In the genomic region with DNA sequence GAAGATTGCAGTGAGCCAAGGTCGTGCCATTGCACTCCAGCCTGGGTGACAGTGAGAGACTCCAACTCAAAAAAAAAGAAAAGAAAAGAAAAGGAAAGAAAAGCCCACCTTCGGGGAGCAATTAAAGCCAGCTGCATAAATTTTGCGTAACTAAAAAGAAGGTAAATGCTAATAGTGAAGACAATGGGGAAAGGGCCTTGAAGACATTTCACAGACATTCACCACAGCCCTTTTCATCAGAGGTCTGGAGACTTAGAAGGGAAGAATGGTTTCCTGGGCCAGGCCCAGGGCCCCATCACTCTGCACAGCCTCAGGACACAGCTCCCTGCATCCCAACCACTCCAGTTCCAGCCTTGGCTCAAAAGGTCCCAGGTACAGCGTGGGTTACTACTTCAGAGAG, we compare ENCODE assay signal across 29 cellular contexts.
"Had no signal": no experiment of that assay in that cellular context is flagged by ENCODE, and none has a peak within 500 bp of the region (broad histone marks: within the 10 kb centered on the region; RNA-seq: fewer than 3 reads in every experiment).

No MANE protein-coding gene starts in this region.

- H3K27me3 Mint-ChIP-seq: naive B cell had no signal

- H3K27me3 ChIP-seq: left lung, neural progenitor cell, neutrophil, ovary, stomach, testis, thyroid gland, transverse colon, upper lobe of left lung, vagina had no signal

- H3K36me3 Mint-ChIP-seq: natural killer cell, neural progenitor cell had no signal

- H3K4me1 Mint-ChIP-seq: immature natural killer cell, natural killer cell had no signal

- H2AFZ ChIP-seq: neural progenitor cell had no signal

- ATAC-seq: left colon; left lung; lower lobe of right lung; natural killer cell; right cardiac atrium; sciatic nerve; stimulated activated naive B cell treated with anti-CD40 and anti-IgM and Interleukin-4, amounts not matched to agents 10 μg/mL and 1 μg/mL and 100 μg/mL, for 72 hours; stimulated activated naive CD8-positive, alpha-beta T cell treated with anti-CD3 and anti-CD28 coated beads, Interleukin-15, Interleukin-2, amounts not matched to agents 100 U/mL and 50 U/mL, for 24 hours had no signal

- H3K27ac ChIP-seq: left lung, lower lobe of right lung, neural progenitor cell, neutrophil, ovary, skin epidermis, stomach, testis, thyroid gland, transverse colon, upper lobe of left lung, vagina had no signal

- H3K4me2 ChIP-seq: neural progenitor cell had no signal

- H3K36me3 ChIP-seq: left lung, lower lobe of right lung, neural progenitor cell, neutrophil, ovary, stomach, thyroid gland, transverse colon, upper lobe of left lung, vagina had no signal

- H3K9me3 ChIP-seq: neutrophil, ovary, testis, thyroid gland, vagina had no signal

- H3K4me3 ChIP-seq: left lung, lower lobe of right lung, neural progenitor cell, ovary, skin epidermis, stomach, testis, thyroid gland, transverse colon, upper lobe of left lung, vagina had no signal

- H3K4me1 ChIP-seq: lower lobe of right lung, stomach, testis, thyroid gland, transverse colon, vagina had no signal

- H3K27ac Mint-ChIP-seq: immature natural killer cell; naive B cell; natural killer cell; nephron progenitor cell; neural progenitor cell; progenitor cell of endocrine pancreas; stimulated activated naive B cell treated with anti-CD40 and anti-IgM and Interleukin-4, amounts not matched to agents 10 μg/mL and 1 μg/mL and 100 μg/mL, for 72 hours had no signal

- DNase-seq: immature natural killer cell; kidney; left colon; left lung; lower lobe of right lung; mammary epithelial cell; mesenchymal stem cell; naive B cell; natural killer cell; nephron progenitor cell; ovary; right cardiac atrium; stimulated activated CD4-positive, alpha-beta T cell treated with anti-CD3 and anti-CD28 coated beads, Interleukin-12 subunit alpha, Interleukin-12 subunit beta, amount 100 ng/mL, for 4 hours; stimulated activated CD4-positive, alpha-beta T cell treated with anti-CD3 and anti-CD28 coated beads, Interleukin-15, amount 100 ng/mL, for 24 hours; stimulated activated CD4-positive, alpha-beta T cell treated with anti-CD3 and anti-CD28 coated beads, Interleukin-2, amount 100 ng/mL, for 24 hours; stimulated activated CD4-positive, alpha-beta T cell treated with anti-CD3 and anti-CD28 coated beads, Interleukin-4, amount 100 ng/mL, for 1 hour; stimulated activated naive B cell treated with anti-CD40 and anti-IgM and Interleukin-4, amounts not matched to agents 10 μg/mL and 1 μg/mL and 100 μg/mL, for 72 hours; stimulated activated naive CD8-positive, alpha-beta T cell treated with anti-CD3 and anti-CD28 coated beads, Interleukin-15, Interleukin-2, amounts not matched to agents 100 U/mL and 50 U/mL, for 24 hours; stomach; testis; thyroid gland; transverse colon; upper lobe of left lung had no signal

- H3K9ac ChIP-seq: neural progenitor cell had no signal

- H3K9me3 Mint-ChIP-seq: natural killer cell had no signal

- H3K4me3 Mint-ChIP-seq: immature natural killer cell; naive B cell; natural killer cell; nephron progenitor cell; neural progenitor cell; stimulated activated naive B cell treated with anti-CD40 and anti-IgM and Interleukin-4, amounts not matched to agents 10 μg/mL and 1 μg/mL and 100 μg/mL, for 72 hours had no signal
